34 cellular contexts compared by ENCODE assay signal in genomic region chr16:11779074-11779473, GRCh38.
"Had no signal": no experiment of that assay in that cellular context is flagged by ENCODE, and none has a peak within 500 bp of the region (broad histone marks: within the 10 kb centered on the region; RNA-seq: fewer than 3 reads in every experiment).

No MANE protein-coding gene starts in this region.

- H3K9me3 Mint-ChIP-seq: activated B cell treated with CpG ODN at 0.5 μM for 24 hours; activated CD8-positive, alpha-beta T cell treated with anti-CD3 and anti-CD28 coated beads for 36 hours; activated T-cell treated with anti-CD3 and anti-CD28 coated beads, Interleukin-2, amount 50 U/mL, for 4 hours; activated T-helper 17 cell treated with anti-CD3 and anti-CD28 coated beads, Interleukin-2, amount 50 U/mL, for 72 hours; central memory CD8-positive, alpha-beta T cell; dendritic cell treated with granulocyte-macrophage colony-stimulating factor and Interleukin-4, amounts not matched to agents 40 ng/mL and 50 ng/mL, for 4 days; endodermal cell; T-helper 1 cell treated with Interleukin-12 subunit alpha and Interleukin-12 subunit beta and Interleukin-4 antibody, amounts not matched to agents 30 μg/mL and 1 μg/mL, for 36 hours; T-helper 2 cell treated with Interferon-gamma antibody and Interleukin-4, amounts not matched to agents 5 μg/mL and 100 μg/mL, for 36 hours had no signal

- H3K27ac ChIP-seq: brain microvascular endothelial cell, coronary artery, dorsolateral prefrontal cortex, gastrocnemius medialis, heart right ventricle had no signal

- H3K27me3 Mint-ChIP-seq: activated B cell treated with CpG ODN at 0.5 μM for 24 hours; activated CD8-positive, alpha-beta T cell treated with anti-CD3 and anti-CD28 coated beads for 36 hours; activated naive CD8-positive, alpha-beta T cell; activated T-helper 17 cell treated with anti-CD3 and anti-CD28 coated beads, Interleukin-2, amount 50 U/mL, for 72 hours; central memory CD8-positive, alpha-beta T cell; dendritic cell treated with granulocyte-macrophage colony-stimulating factor and Interleukin-4, amounts not matched to agents 40 ng/mL and 50 ng/mL, for 4 days had no signal

- H3K4me3 ChIP-seq: coronary artery, dorsolateral prefrontal cortex, gastrocnemius medialis, heart right ventricle had no signal

- H3K27ac Mint-ChIP-seq: activated B cell treated with CpG ODN at 0.5 μM for 24 hours; activated T-helper 17 cell treated with anti-CD3 and anti-CD28 coated beads, Interleukin-2, amount 50 U/mL, for 72 hours; dendritic cell treated with granulocyte-macrophage colony-stimulating factor and Interleukin-4, amounts not matched to agents 40 ng/mL and 50 ng/mL, for 4 days; endodermal cell; T-helper 1 cell treated with Interleukin-12 subunit alpha and Interleukin-12 subunit beta and Interleukin-4 antibody, amounts not matched to agents 30 μg/mL and 1 μg/mL, for 36 hours had no signal

- H3K36me3 Mint-ChIP-seq: activated naive CD8-positive, alpha-beta T cell had no signal

- FAIRE-seq: astrocyte, bronchial epithelial cell had no signal

- ATAC-seq: activated CD4-positive, CD25-positive, alpha-beta regulatory T cell treated with anti-CD3 and anti-CD28 coated beads, Interleukin-2, amount 50 U/mL, for 24 hours; activated CD8-positive, alpha-beta T cell treated with anti-CD3 and anti-CD28 coated beads for 36 hours; activated T-cell treated with anti-CD3 and anti-CD28 coated beads, Interleukin-2, amount 50 U/mL, for 4 hours; activated T-helper 17 cell treated with anti-CD3 and anti-CD28 coated beads, Interleukin-2, amount 50 U/mL, for 72 hours; esophagus mucosa; gastrocnemius medialis; heart right ventricle had no signal

- H3K4me3 Mint-ChIP-seq: activated B cell treated with CpG ODN at 0.5 μM for 24 hours; activated CD8-positive, alpha-beta T cell treated with anti-CD3 and anti-CD28 coated beads for 36 hours; activated naive CD8-positive, alpha-beta T cell; activated T-cell treated with anti-CD3 and anti-CD28 coated beads, Interleukin-2, amount 50 U/mL, for 4 hours; activated T-helper 17 cell treated with anti-CD3 and anti-CD28 coated beads, Interleukin-2, amount 50 U/mL, for 72 hours; central memory CD8-positive, alpha-beta T cell; dendritic cell treated with granulocyte-macrophage colony-stimulating factor and Interleukin-4, amounts not matched to agents 40 ng/mL and 50 ng/mL, for 4 days; endodermal cell; T-helper 1 cell treated with Interleukin-12 subunit alpha and Interleukin-12 subunit beta and Interleukin-4 antibody, amounts not matched to agents 30 μg/mL and 1 μg/mL, for 36 hours; T-helper 2 cell treated with Interferon-gamma antibody and Interleukin-4, amounts not matched to agents 5 μg/mL and 100 μg/mL, for 36 hours had no signal

- H3K27me3 ChIP-seq: brain microvascular endothelial cell, dorsolateral prefrontal cortex, gastrocnemius medialis, heart right ventricle had no signal

- H3K9me3 ChIP-seq: gastrocnemius medialis, heart right ventricle had no signal

- DNase-seq: activated B cell treated with CpG ODN at 0.5 μM for 24 hours; activated CD4-positive, alpha-beta T cell treated with anti-CD3 and anti-CD28 coated beads for 48 hours; activated CD4-positive, alpha-beta T cell treated with anti-CD3 and anti-CD28 coated beads, Interleukin-2, amount 50 U/mL, for 1 hour; activated CD4-positive, alpha-beta T cell treated with anti-CD3 and anti-CD28 coated beads, Interleukin-2, amount 50 U/mL, for 48 hours; activated CD8-positive, alpha-beta memory T cell treated with anti-CD3 and anti-CD28 coated beads for 24 hours; activated CD8-positive, alpha-beta T cell treated with anti-CD3 and anti-CD28 coated beads for 36 hours; activated effector memory CD4-positive, alpha-beta T cell treated with Interleukin-2 at 50 U/mL for 16 hours; activated gamma-delta T cell treated with Interleukin-2 at 50 U/mL for 16 hours; activated naive CD4-positive, alpha-beta T cell treated with anti-CD3 and anti-CD28 coated beads, Interleukin-2, amount 50 U/mL, for 16 hours; activated naive CD4-positive, alpha-beta T cell treated with Interleukin-2 at 50 U/mL for 16 hours; activated T-cell treated with anti-CD3 and anti-CD28 coated beads, Interleukin-2, amount 50 U/mL, for 4 hours; amniotic stem cell; anterior cingulate cortex; brain microvascular endothelial cell; dorsolateral prefrontal cortex; effector memory CD4-positive, alpha-beta T cell; endodermal cell; foreskin fibroblast; gastrocnemius medialis; glutamatergic neuron; heart right ventricle; T1000; WERI-Rb-1 had no signal
